8 cellular contexts compared by ENCODE assay signal in genomic region chr7:151851782-151852181, GRCh38. TPM values are rescaled to one million over a fixed set of nuclear protein-coding genes. Genes with fewer than 3 reads are reported as not detected.
DNase-seq lines count a peak whose midpoint lies in the region; ATAC-seq and TF ChIP-seq lines count a peak whose summit lies in the region.
"Had no signal": no experiment of that assay in that cellular context is flagged by ENCODE, and none has a peak within 500 bp of the region (broad histone marks: within the 10 kb centered on the region; RNA-seq: fewer than 3 reads in every experiment).

No MANE protein-coding gene starts in this region.

- H3K4me1 Mint-ChIP-seq in osteocyte (ENCODE audit: unreplicated experiment), result no peaks in the 10 kb centered on the region

- H3K27ac ChIP-seq in PC-9, result no peak overlapping the region
- H3K27ac ChIP-seq in gastroesophageal sphincter, result peak overlapping the region in 1 of 4 donors; percentile 41
- peak overlapping the region in 6 of 8 donors; percentile 32 to 78 (median 56) for H3K27ac ChIP-seq in spleen

- H3K4me2 ChIP-seq in PC-9, result peak overlapping the region; percentile 79

- no peak overlapping the region for H3K27ac Mint-ChIP-seq in osteocyte (ENCODE audit: unreplicated experiment)

- H3K9me3 ChIP-seq in PC-9 (ENCODE audit: insufficient read depth, low read depth), result no peaks in the 10 kb centered on the region
- no peaks in the 10 kb centered on the region for H3K9me3 ChIP-seq in gastroesophageal sphincter
- no peaks in the 10 kb centered on the region for H3K9me3 ChIP-seq in spleen

- intact Hi-C loops in PC-9 (cut with micrococcal nuclease; ENCODE audit: unreplicated experiment) (loop anchor here (1.0 to 2.0 kb wide), 3 partner anchors 32 to 82 kb away; no protein-coding TSS in a partner anchor), spleen (cut with DNase I; ENCODE audit: low total_unique reads) (no loop called here)

- H3K9me3 Mint-ChIP-seq in osteocyte (ENCODE audit: unreplicated experiment), result no peaks in the 10 kb centered on the region

- H3K36me3 ChIP-seq in PC-9 (ENCODE audit: low read depth) (no peaks in the 10 kb centered on the region), gastroesophageal sphincter (peaks cover 0 to 4% of the 10 kb centered on the region in 2 donors), spleen (peaks cover 0 to 4% (median 0%) of the 10 kb centered on the region in 6 donors)

- DNase-seq in PC-9 (no peak), spleen (peak; percentile 75), COLO668 (lab: John Stamatoyannopoulos, UW; ENCODE audit: unreplicated experiment) (no peak), NCI-H1092 treated with DMSO at 0.1 percent for 48 hours (lab: John Stamatoyannopoulos, UW) (no peak), osteocyte (ENCODE audit: extremely low spot score, unreplicated experiment) (no peak)
- DNase-seq: NCI-H1694 treated with DMSO at 0.1 percent for 48 hours had no signal

- H3K4me3 ChIP-seq in PC-9 (peak overlapping the region; percentile 38; the same call in 1 of the 2 replicates), gastroesophageal sphincter (peak overlapping the region in 1 of 2 donors; percentile 16), spleen (peak overlapping the region in 7 of 8 donors; percentile 4 to 61 (median 29))

- POLR2A ChIA-PET in PC-9 (lab: Charles Lee; ENCODE audit: unreplicated experiment), result no interaction called here

- no peaks in the 10 kb centered on the region for H3K36me3 Mint-ChIP-seq in osteocyte (ENCODE audit: unreplicated experiment)

- peaks cover 18% of the 10 kb centered on the region for H3K27me3 Mint-ChIP-seq in osteocyte (ENCODE audit: unreplicated experiment)

- ATAC-seq in GM21423 (IDR thresholded peaks at IDR 0.05; ENCODE audit: unreplicated experiment) (peak; percentile 25), gastroesophageal sphincter (peak; percentile 31)

- no peak for TF ChIP-seq EP300 in gastroesophageal sphincter (IDR thresholded peaks at IDR 0.05)

- TF ChIP-seq CTCF in PC-9 (conservative IDR thresholded peaks at IDR 0.05), result no peak
- no peak for TF ChIP-seq CTCF in gastroesophageal sphincter (IDR thresholded peaks at IDR 0.05)
- TF ChIP-seq CTCF in spleen (IDR thresholded peaks at IDR 0.05 in 8 of 11, conservative IDR thresholded peaks at IDR 0.05 in 3 of 11), result no peak
- TF ChIP-seq CTCF in osteocyte (IDR thresholded peaks at IDR 0.05), result no peak

- H3K4me1 ChIP-seq in PC-9 (replicated peaks; ENCODE audit: insufficient read depth) (peaks cover 17% of the 10 kb centered on the region), gastroesophageal sphincter (peaks cover 0 to 8% (median 0%) of the 10 kb centered on the region in 3 donors), spleen (peaks cover 4 to 48% (median 28%) of the 10 kb centered on the region in 6 donors)

- CTCF ChIA-PET in PC-9 (lab: Charles Lee), result interaction anchor here (0.7 kb wide), 1 partner anchor 497 kb away, joined by 7 read pairs; no protein-coding TSS in a partner anchor

- H3K79me2 ChIP-seq in PC-9 (ENCODE audit: low read depth), result no peaks in the 10 kb centered on the region

- no peaks in the 10 kb centered on the region for H4K20me1 ChIP-seq in PC-9 (ENCODE audit: insufficient read depth)

- WGBS in gastroesophageal sphincter (ENCODE audit: low coverage in 1 of 2), 2 donors, result 40% methylated on average over 1 of the region's 13 CpGs; no CpG with 5 or more reads in 1 of the 2 donors
- 14 to 35% (median 21%) methylated on average over 13 of the region's 13 CpGs for WGBS in spleen, 5 donors

- H3K27me3 ChIP-seq in PC-9 (ENCODE audit: insufficient read depth, low read depth) (peaks cover 7% of the 10 kb centered on the region; the same call in 1 of the 2 replicates), gastroesophageal sphincter (no peaks in the 10 kb centered on the region), spleen (replicated peaks in 1 of 7) (no peaks in the 10 kb centered on the region)

- TF ChIP-seq POLR2A in gastroesophageal sphincter (IDR thresholded peaks at IDR 0.05), result no peak
- no peak for TF ChIP-seq POLR2A in spleen (IDR thresholded peaks at IDR 0.05)

- no peaks in the 10 kb centered on the region for H3K9me2 ChIP-seq in PC-9 (ENCODE audit: insufficient read depth)

- BruUV-seq in PC-9 (replicated peaks; lab: Mats Ljungman, UMichigan), result no TSS peak

- no peak overlapping the region for H2AFZ ChIP-seq in PC-9

- H3K4me3 Mint-ChIP-seq in osteocyte (ENCODE audit: unreplicated experiment), result no peak overlapping the region

- H3F3A ChIP-seq in PC-9 (ENCODE audit: insufficient read depth, low read depth), result 0 out of 2 replicates have a peak, but pooled peaks cover 6% of the 10 kb centered on the region

RNA-seq across cellular contexts. Expression of gene PRKAG2, which starts 25.1 kb away (rescaled TPM):
- total RNA-seq in PC-9 (2021) (32.6 and 37.3 TPM in 2 replicates), gastroesophageal sphincter (10 to 100 TPM; 48.9 to 89.0 (median 75.7) TPM), spleen (10 to 100 TPM; 25.6 to 50.9 (median 41.3) TPM), osteocyte (13.5 and 14.4 TPM in 2 replicates)
- polyA plus RNA-seq in spleen, result 10 to 100 TPM; 15.8 to 31.4 (median 18.3) TPM
